ENCODE assay signal across 15 cellular contexts in genomic region chr2:190529486-190530104, GRCh38. TPM values are rescaled to one million over a fixed set of nuclear protein-coding genes. Genes with fewer than 3 reads are reported as not detected.
DNase-seq lines count a peak whose midpoint lies in the region; ATAC-seq, FAIRE-seq and TF ChIP-seq lines count a peak whose summit lies in the region.
"Had no signal": no experiment of that assay in that cellular context is flagged by ENCODE, and none has a peak within 500 bp of the region (broad histone marks: within the 10 kb centered on the region; RNA-seq: fewer than 3 reads in every experiment).

No MANE protein-coding gene starts in this region.

- H3K4me1 ChIP-seq in K562 (replicated peaks in 1 of 2; ENCODE audit: control insufficient read depth in 2 of 2, insufficient read depth in 2 of 2, low read length in 2 of 2), result peaks cover 6 to 43% of the 10 kb centered on the region in 2 experiments; a peak in 4 of 5 replicates

- no peak for DNase-seq in activated naive CD4-positive, alpha-beta T cell treated with anti-CD3 and anti-CD28 coated beads for 36 hours
- no peak for DNase-seq in activated naive CD4-positive, alpha-beta T cell treated with anti-CD3 and anti-CD28 coated beads, Interleukin-2, amount 50 U/mL, for 72 hours (ENCODE audit: low spot score in 2 of 2)
- DNase-seq in HTR-8/SVneo (ENCODE audit: insufficient read length, low spot score), result no peak
- DNase-seq in K562 (ENCODE audit: extremely low read depth in 1 of 4, low spot score in 3 of 4), result no peak
- no peak for DNase-seq in osteocyte (ENCODE audit: extremely low spot score, unreplicated experiment)
- DNase-seq in frontal cortex (ENCODE audit: low spot score in 2 of 2), result no peak
- DNase-seq in activated CD8-positive, alpha-beta memory T cell treated with anti-CD3 and anti-CD28 coated beads, Interleukin-2, amount 10 ng/mL, durations not matched to agents 7 days and 5 days, result no peak
- DNase-seq: DMS79; NCI-H1092; Right ventricle myocardium superior; stimulated activated CD4-positive, alpha-beta T cell treated with anti-CD3 and anti-CD28 coated beads, Interleukin-12 subunit alpha, Interleukin-12 subunit beta, amount 100 ng/mL, for 4 hours; substantia nigra had no signal

- no peak overlapping the region for H3K4me3 ChIP-seq in K562

- H3K9me1 ChIP-seq in K562 (ENCODE audit: control insufficient read depth, insufficient read depth, low read length), result no peaks in the 10 kb centered on the region

- no peak for TF ChIP-seq RAD21 in K562 (CRISPR knock-in tag; conservative IDR thresholded peaks at IDR 0.05 in 1 of 2, IDR thresholded peaks at IDR 0.05 in 1 of 2)

- H3K27me3 Mint-ChIP-seq in activated naive CD4-positive, alpha-beta T cell treated with anti-CD3 and anti-CD28 coated beads for 36 hours (ENCODE audit: low read depth), result no peaks in the 10 kb centered on the region
- no peaks in the 10 kb centered on the region for H3K27me3 Mint-ChIP-seq in osteocyte (ENCODE audit: unreplicated experiment)
- no peaks in the 10 kb centered on the region for H3K27me3 Mint-ChIP-seq in activated CD8-positive, alpha-beta memory T cell treated with anti-CD3 and anti-CD28 coated beads, Interleukin-2, amount 10 ng/mL, durations not matched to agents 7 days and 5 days
- H3K27me3 Mint-ChIP-seq: central memory CD8-positive, alpha-beta T cell had no signal

- CTCF ChIA-PET in activated naive CD4-positive, alpha-beta T cell treated with anti-CD3 and anti-CD28 coated beads for 36 hours (lab: Charles Lee), result interaction anchor here (0.6 to 0.9 kb wide), 2 partner anchors 40 to 440 kb away, joined by 3 read pairs; no protein-coding TSS in a partner anchor
- CTCF ChIA-PET in K562 (lab: Yijun Ruan, JAX; ENCODE audit: low intra/inter-chr PET ratio), result no interaction called here
- CTCF ChIA-PET in activated CD8-positive, alpha-beta memory T cell treated with anti-CD3 and anti-CD28 coated beads, Interleukin-2, amount 10 ng/mL, durations not matched to agents 7 days and 5 days (lab: Charles Lee), result interaction anchor here (1.2 to 1.5 kb wide), 2 partner anchors 9 to 150 kb away, joined by 3 to 5 read pairs; no protein-coding TSS in a partner anchor

- peaks cover 8% of the 10 kb centered on the region for H3K79me2 ChIP-seq in K562 (ENCODE audit: control insufficient read depth, insufficient read depth, low read length)

- H3K4me3 Mint-ChIP-seq in activated naive CD4-positive, alpha-beta T cell treated with anti-CD3 and anti-CD28 coated beads for 36 hours, result no peak overlapping the region
- no peak overlapping the region for H3K4me3 Mint-ChIP-seq in osteocyte (ENCODE audit: unreplicated experiment)
- H3K4me3 Mint-ChIP-seq in activated CD8-positive, alpha-beta memory T cell treated with anti-CD3 and anti-CD28 coated beads, Interleukin-2, amount 10 ng/mL, durations not matched to agents 7 days and 5 days, result no peak overlapping the region
- H3K4me3 Mint-ChIP-seq: central memory CD8-positive, alpha-beta T cell had no signal

- peak overlapping the region in 1 of 2 experiments; percentile 35; a peak in 1 of 4 replicates for H3K9ac ChIP-seq in K562 (ENCODE audit: insufficient read depth in 1 of 2, low read depth in 2 of 2, low read length in 2 of 2)

- no peak for TF ChIP-seq EP300 in K562 (IDR thresholded peaks at IDR 0.05; ENCODE audit: low read length)

- H3K4me2 ChIP-seq in K562 (ENCODE audit: insufficient read depth, low read length), result no peak overlapping the region

- BruUV-seq in K562 (replicated peaks; lab: Mats Ljungman, UMichigan), result no TSS peak

- H3K4me1 Mint-ChIP-seq in activated naive CD4-positive, alpha-beta T cell treated with anti-CD3 and anti-CD28 coated beads for 36 hours (ENCODE audit: low read depth), result peaks cover 81% of the 10 kb centered on the region
- peaks cover 46% of the 10 kb centered on the region for H3K4me1 Mint-ChIP-seq in osteocyte (ENCODE audit: unreplicated experiment)
- H3K4me1 Mint-ChIP-seq in activated CD8-positive, alpha-beta memory T cell treated with anti-CD3 and anti-CD28 coated beads, Interleukin-2, amount 10 ng/mL, durations not matched to agents 7 days and 5 days, result peaks cover 64% of the 10 kb centered on the region

- intact Hi-C loops in activated naive CD4-positive, alpha-beta T cell treated with anti-CD3 and anti-CD28 coated beads for 36 hours (cut with micrococcal nuclease), result loop anchor here (1.0 to 10.0 kb wide), 8 partner anchors 13 to 1225 kb away; partner anchors contain the start of genes ASNSD1, NABP1, ORMDL1 and PMS1
- intact Hi-C loops in K562 (cut with micrococcal nuclease), result loop anchor here (5.0 to 10.0 kb wide), 2 partner anchors 53 to 275 kb away; no protein-coding TSS in a partner anchor

- FAIRE-seq in HTR-8/SVneo (lab: Jason Lieb, UNC) (peak; percentile 36), K562 (lab: Jason Lieb, UNC) (no peak), frontal cortex (lab: Jason Lieb, UNC) (no peak)
- FAIRE-seq: endothelial cell of umbilical vein had no signal

- no peak for ATAC-seq in activated naive CD4-positive, alpha-beta T cell treated with anti-CD3 and anti-CD28 coated beads, Interleukin-2, amount 50 U/mL, for 72 hours
- ATAC-seq in K562, result no peak
- ATAC-seq in GM21619 (IDR thresholded peaks at IDR 0.05; ENCODE audit: unreplicated experiment), result no peak
- ATAC-seq in activated CD8-positive, alpha-beta memory T cell treated with anti-CD3 and anti-CD28 coated beads, Interleukin-2, amount 10 ng/mL, durations not matched to agents 7 days and 5 days, result no peak

- no peaks in the 10 kb centered on the region for H3K36me3 ChIP-seq in K562 (ENCODE audit: control insufficient read depth, insufficient read depth, low read length)

- H3K9me3 Mint-ChIP-seq in activated naive CD4-positive, alpha-beta T cell treated with anti-CD3 and anti-CD28 coated beads for 36 hours, result no peaks in the 10 kb centered on the region
- peaks cover 0 to 5% of the 10 kb centered on the region in 2 donors for H3K9me3 Mint-ChIP-seq in activated naive CD4-positive, alpha-beta T cell treated with anti-CD3 and anti-CD28 coated beads, Interleukin-2, amount 50 U/mL, for 72 hours
- H3K9me3 Mint-ChIP-seq in osteocyte (ENCODE audit: unreplicated experiment), result no peaks in the 10 kb centered on the region
- H3K9me3 Mint-ChIP-seq in activated CD8-positive, alpha-beta memory T cell treated with anti-CD3 and anti-CD28 coated beads, Interleukin-2, amount 10 ng/mL, durations not matched to agents 7 days and 5 days (ENCODE audit: low read depth), result no peaks in the 10 kb centered on the region
- H3K9me3 Mint-ChIP-seq: central memory CD8-positive, alpha-beta T cell had no signal

- H3K27me3 ChIP-seq in K562 (ENCODE audit: control insufficient read depth in 2 of 2, insufficient read depth in 2 of 2, low read length in 2 of 2), result no peaks in the 10 kb centered on the region

- 67% methylated on average over 1 of the region's 1 CpG for WGBS in K562 (ENCODE audit: insufficient coverage, low coverage, missing lambda C conversion rate)

- H3K27ac Mint-ChIP-seq in activated naive CD4-positive, alpha-beta T cell treated with anti-CD3 and anti-CD28 coated beads for 36 hours, result peak overlapping the region; percentile 57
- peak overlapping the region in 1 of 2 donors; percentile 54 for H3K27ac Mint-ChIP-seq in activated naive CD4-positive, alpha-beta T cell treated with anti-CD3 and anti-CD28 coated beads, Interleukin-2, amount 50 U/mL, for 72 hours
- H3K27ac Mint-ChIP-seq in osteocyte (ENCODE audit: unreplicated experiment), result peak overlapping the region; percentile 79
- H3K27ac Mint-ChIP-seq in activated CD8-positive, alpha-beta memory T cell treated with anti-CD3 and anti-CD28 coated beads, Interleukin-2, amount 10 ng/mL, durations not matched to agents 7 days and 5 days, result no peak overlapping the region

- no peaks in the 10 kb centered on the region for H4K20me1 ChIP-seq in K562 (replicated peaks; ENCODE audit: control insufficient read depth, insufficient read depth, low read length)

- H3K27ac ChIP-seq in K562 (ENCODE audit: extremely low read depth, low read depth, low read length), result no peak overlapping the region

- TF ChIP-seq CTCF in K562 (IDR thresholded peaks at IDR 0.05 in 2 of 3, conservative IDR thresholded peaks at IDR 0.05 in 1 of 3; ENCODE audit: insufficient read depth in 2 of 3, low read depth in 1 of 3, low read length in 3 of 3) (no peak), osteocyte (IDR thresholded peaks at IDR 0.05) (no peak)

- in situ Hi-C loops in K562 (cut with MboI), result no loop called here

- POLR2A ChIA-PET in K562 (lab: Yijun Ruan, JAX), result interaction anchor here (0.6 kb wide), 1 partner anchor 8 kb away, joined by 3 read pairs; no protein-coding TSS in a partner anchor

- peaks cover 12% of the 10 kb centered on the region for H3K36me3 Mint-ChIP-seq in activated naive CD4-positive, alpha-beta T cell treated with anti-CD3 and anti-CD28 coated beads for 36 hours (ENCODE audit: low read depth)
- peaks cover 12 to 17% of the 10 kb centered on the region in 2 donors for H3K36me3 Mint-ChIP-seq in activated naive CD4-positive, alpha-beta T cell treated with anti-CD3 and anti-CD28 coated beads, Interleukin-2, amount 50 U/mL, for 72 hours
- no peaks in the 10 kb centered on the region for H3K36me3 Mint-ChIP-seq in osteocyte (ENCODE audit: unreplicated experiment)
- peaks cover 4% of the 10 kb centered on the region for H3K36me3 Mint-ChIP-seq in activated CD8-positive, alpha-beta memory T cell treated with anti-CD3 and anti-CD28 coated beads, Interleukin-2, amount 10 ng/mL, durations not matched to agents 7 days and 5 days

- 0 out of 2 replicates have a peak overlapping the region, but pooled peaks have one; percentile 9 for H2AFZ ChIP-seq in K562 (ENCODE audit: low read depth, low read length)

- TF ChIP-seq POLR2A in K562 (conservative IDR thresholded peaks at IDR 0.05), result no peak

- no peaks in the 10 kb centered on the region for H3K9me3 ChIP-seq in K562 (replicated peaks; ENCODE audit: control insufficient read depth, insufficient read depth, low read depth, low read length)

RNA-seq across cellular contexts. Expression of gene NEMP2, which starts 4.9 kb away (rescaled TPM):
- 10 to 100 TPM; 32.9 to 34.2 TPM for total RNA-seq in activated naive CD4-positive, alpha-beta T cell treated with anti-CD3 and anti-CD28 coated beads for 36 hours
- total RNA-seq in activated naive CD4-positive, alpha-beta T cell treated with anti-CD3 and anti-CD28 coated beads, Interleukin-2, amount 50 U/mL, for 72 hours, result 10 to 100 TPM; 18.3 to 19.4 TPM
- 6.9 and 7.5 TPM in 2 replicates for total RNA-seq in K562 (2011; cell fraction: chromatin; rRNA removed; ENCODE audit: low replicate concordance)
- 3.7 and 4.3 TPM in 2 replicates for total RNA-seq in K562 (2011; cell fraction: nucleolus; rRNA removed)
- 7.4 and 11.6 TPM in 2 replicates for total RNA-seq in K562 (2011; cell fraction: nucleoplasm; rRNA removed)
- 1.4 and 1.6 TPM in 2 replicates for total RNA-seq in K562 (2014; rRNA removed)
- 1.7 and 3.0 TPM in 2 replicates for total RNA-seq in K562 (2014; rRNA removed; fragmentation: Illumina TruSeq; extraction: Trizol)
- total RNA-seq in K562 (2015; rRNA removed; fragmentation: Illumina TruSeq; extraction: Trizol), result 2.0 and 2.2 TPM in 2 replicates
- total RNA-seq in K562 (2021), result 2.4 and 3.3 TPM in 2 replicates
- polyA plus RNA-seq in K562 (2011; rRNA removed), result 2.7 and 3.0 TPM in 2 replicates
- polyA plus RNA-seq in K562 (2011; cell fraction: cytosol; rRNA removed), result 0.55 and 3.2 TPM in 2 replicates
- polyA plus RNA-seq in K562 (2011; cell fraction: nucleus; rRNA removed), result 1.9 and 2.0 TPM in 2 replicates
- 2.1 and 2.2 TPM in 2 replicates for polyA plus RNA-seq in K562 (2012)
- 1.1 and 2.0 TPM in 2 replicates for polyA plus RNA-seq in K562 (2014; fragmentation: Illumina TruSeq; extraction: Trizol)
- under 1 TPM; 0.32 to 0.36 TPM for polyA plus RNA-seq in K562 (2014; fragmentation: Nextera tagmentation; extraction: Ambion mirVana)
- polyA plus RNA-seq in K562 (2014; rRNA removed), result 3.0 and 5.0 TPM in 2 replicates
- polyA minus RNA-seq in K562 (2011; rRNA and poly(A)+ RNA removed), result 9.7 and 10.6 TPM in 2 replicates
- polyA minus RNA-seq in K562 (2011; cell fraction: cytosol; rRNA and poly(A)+ RNA removed), result 3.1 and 3.5 TPM in 2 replicates
- polyA minus RNA-seq in K562 (2011; cell fraction: nucleus; rRNA and poly(A)+ RNA removed), result 6.3 and 9.2 TPM in 2 replicates
- 11.7 and 11.9 TPM in 2 replicates for total RNA-seq in osteocyte
- 2.4 TPM for total RNA-seq in frontal cortex
- 10 to 100 TPM; 12.9 to 17.4 TPM for total RNA-seq in activated CD8-positive, alpha-beta memory T cell treated with anti-CD3 and anti-CD28 coated beads, Interleukin-2, amount 10 ng/mL, durations not matched to agents 7 days and 5 days
